8 cellular contexts compared by ENCODE assay signal in the genomic region with DNA sequence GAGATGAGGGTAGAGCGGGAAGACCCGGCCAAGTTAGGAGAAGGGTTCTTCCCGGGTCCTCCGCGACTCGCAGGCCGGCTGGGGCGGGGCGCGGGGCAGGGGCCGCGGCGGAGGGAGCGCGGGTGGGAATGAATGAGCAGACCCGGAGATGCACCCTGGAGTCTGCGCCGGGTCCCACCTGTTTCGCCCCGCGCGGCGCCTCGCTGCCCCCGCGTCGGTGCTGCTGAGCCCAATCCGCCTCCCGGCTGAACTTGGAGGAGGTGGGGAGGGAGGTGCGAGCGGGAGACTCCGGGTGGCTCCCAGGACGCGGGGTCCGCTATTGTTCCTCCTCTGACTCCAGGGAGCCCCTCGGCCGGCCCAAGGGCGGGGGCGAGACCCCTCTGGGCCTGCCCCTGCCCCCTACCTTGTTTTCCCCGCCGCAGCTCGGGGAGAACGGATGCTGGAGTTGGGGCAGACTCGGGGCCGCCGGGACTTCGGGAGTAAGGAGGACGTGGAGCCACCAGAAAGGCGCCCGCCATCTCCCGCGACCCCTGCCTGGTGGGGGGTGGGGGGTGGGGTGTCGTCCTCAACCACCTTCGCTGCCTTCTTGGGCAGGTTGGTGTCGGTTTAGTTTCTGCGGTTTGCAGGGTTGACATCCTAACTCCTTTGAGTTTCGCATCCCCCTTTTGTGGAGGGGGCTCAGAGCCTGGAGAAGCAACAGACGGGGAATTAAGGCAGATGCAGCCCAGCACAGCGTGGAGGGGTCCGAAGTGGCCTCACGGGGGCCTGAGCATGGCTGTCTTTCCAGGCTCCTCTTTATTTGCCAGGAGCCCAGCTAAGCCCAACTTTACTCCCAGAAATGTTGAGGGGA. TPM values are rescaled to one million over a fixed set of nuclear protein-coding genes. Genes with fewer than 3 reads are reported as not detected.
DNase-seq lines count a peak whose midpoint lies in the region; FAIRE-seq and TF ChIP-seq lines count a peak whose summit lies in the region.

No MANE protein-coding gene starts in this region.

- H3K4me2 ChIP-seq in KMS-11: peak overlapping the region; percentile 75
- peak overlapping the region; percentile 90 for H3K4me2 ChIP-seq in astrocyte (ENCODE audit: low read length)
- H3K4me2 ChIP-seq in smooth muscle cell: peak overlapping the region; percentile 91

- H3K4me1 ChIP-seq in KMS-11 (ENCODE audit: low read depth, poor library complexity, severe bottlenecking) (peaks cover 6% of the 10 kb centered on the region), astrocyte (ENCODE audit: insufficient read depth, low read length) (peaks cover 44% of the 10 kb centered on the region), iPS-18a (ENCODE audit: control insufficient read depth, low read depth, low read length) (peaks cover 26% of the 10 kb centered on the region), smooth muscle cell (ENCODE audit: low read depth) (peaks cover 20% of the 10 kb centered on the region)

- no peaks in the 10 kb centered on the region for H4K20me1 ChIP-seq in KMS-11 (ENCODE audit: insufficient read depth)
- peaks cover 5% of the 10 kb centered on the region for H4K20me1 ChIP-seq in astrocyte (ENCODE audit: insufficient read depth, low read length)
- peaks cover 42% of the 10 kb centered on the region for H4K20me1 ChIP-seq in smooth muscle cell (ENCODE audit: low read depth)

- H3K4me1 Mint-ChIP-seq in astrocyte (ENCODE audit: low read depth, unreplicated experiment): peaks cover 28% of the 10 kb centered on the region

- peak overlapping the region; percentile 94 for H2AFZ ChIP-seq in KMS-11 (ENCODE audit: low read depth)
- H2AFZ ChIP-seq in astrocyte (ENCODE audit: low read depth, low read length): no peak overlapping the region
- H2AFZ ChIP-seq in smooth muscle cell (ENCODE audit: low read depth): peak overlapping the region; percentile 19

- H3K4me3 ChIP-seq in GM08714 (ENCODE audit: low read length) (peak overlapping the region; percentile 68), KMS-11 (IDR thresholded peaks at IDR 0.05; ENCODE audit: insufficient read depth, low read depth, low read length) (no peak overlapping the region), astrocyte (ENCODE audit: insufficient read depth, low read depth, low read length) (peak overlapping the region; percentile 85), iPS-18a (ENCODE audit: low read length) (peak overlapping the region; percentile 75), smooth muscle cell (peak overlapping the region; percentile 95)

- H3K27me3 Mint-ChIP-seq in astrocyte (ENCODE audit: low read depth, unreplicated experiment): no peaks in the 10 kb centered on the region

- H3K36me3 ChIP-seq in KMS-11 (ENCODE audit: insufficient read depth): no peaks in the 10 kb centered on the region
- H3K36me3 ChIP-seq in astrocyte (ENCODE audit: insufficient read depth, low read length): peaks cover 5% of the 10 kb centered on the region
- peaks cover 3% of the 10 kb centered on the region for H3K36me3 ChIP-seq in iPS-18a (ENCODE audit: control insufficient read depth, low read depth, low read length)
- H3K36me3 ChIP-seq in smooth muscle cell (ENCODE audit: low read depth): no peaks in the 10 kb centered on the region

- H3K9me3 ChIP-seq in astrocyte (ENCODE audit: insufficient read depth, low read depth, low read length) (no peaks in the 10 kb centered on the region), iPS-18a (ENCODE audit: control insufficient read depth, low read depth, low read length) (no peaks in the 10 kb centered on the region), smooth muscle cell (replicated peaks; ENCODE audit: low read depth) (no peaks in the 10 kb centered on the region)

- no peak for TF ChIP-seq CTCF in KMS-11 (conservative IDR thresholded peaks at IDR 0.05; ENCODE audit: low read depth, low read length)
- TF ChIP-seq CTCF in astrocyte (IDR thresholded peaks at IDR 0.05; ENCODE audit: insufficient read depth, low read depth, low read length): no peak
- no peak for TF ChIP-seq CTCF in smooth muscle cell (IDR thresholded peaks at IDR 0.05; ENCODE audit: borderline replicate concordance, insufficient read depth, poor library complexity, severe bottlenecking)

- H3K9ac ChIP-seq in KMS-11: peak overlapping the region; percentile 66
- H3K9ac ChIP-seq in astrocyte (ENCODE audit: low read length): peak overlapping the region; percentile 100
- H3K9ac ChIP-seq in iPS-18a (ENCODE audit: low read length): peak overlapping the region; percentile 85
- H3K9ac ChIP-seq in smooth muscle cell (ENCODE audit: low read depth): peak overlapping the region; percentile 94

- no peaks in the 10 kb centered on the region for H3K9me3 Mint-ChIP-seq in astrocyte (ENCODE audit: unreplicated experiment)

- peaks cover 8% of the 10 kb centered on the region for H3K36me3 Mint-ChIP-seq in astrocyte (ENCODE audit: low read depth, unreplicated experiment)

- H3K27me3 ChIP-seq in KMS-11 (ENCODE audit: insufficient read depth, low read depth) (no peaks in the 10 kb centered on the region), astrocyte (ENCODE audit: insufficient read depth, low read length) (no peaks in the 10 kb centered on the region), iPS-18a (ENCODE audit: control insufficient read depth, insufficient read depth, low read length) (no peaks in the 10 kb centered on the region), smooth muscle cell (ENCODE audit: low read depth) (no peaks in the 10 kb centered on the region)

- H3F3A ChIP-seq in smooth muscle cell (ENCODE audit: low read depth): peaks cover 12% of the 10 kb centered on the region

- H3K79me2 ChIP-seq in KMS-11 (ENCODE audit: insufficient read depth, low read depth): no peaks in the 10 kb centered on the region
- peaks cover 54% of the 10 kb centered on the region for H3K79me2 ChIP-seq in astrocyte (ENCODE audit: insufficient read depth, low read length)
- peaks cover 54% of the 10 kb centered on the region for H3K79me2 ChIP-seq in smooth muscle cell (ENCODE audit: low read depth)

- H3K4me3 Mint-ChIP-seq in astrocyte (ENCODE audit: unreplicated experiment): peak overlapping the region; percentile 92

- no peak overlapping the region for H3K27ac ChIP-seq in KMS-11
- H3K27ac ChIP-seq in astrocyte (ENCODE audit: low read depth, low read length): peak overlapping the region; percentile 96
- peak overlapping the region; percentile 44 for H3K27ac ChIP-seq in iPS-18a (ENCODE audit: low read length)
- peak overlapping the region; percentile 93 for H3K27ac ChIP-seq in smooth muscle cell (ENCODE audit: low read depth)

- peak overlapping the region; percentile 96 for H3K27ac Mint-ChIP-seq in astrocyte (ENCODE audit: unreplicated experiment)

- FAIRE-seq in astrocyte (lab: Jason Lieb, UNC): no peak

- WGBS in smooth muscle cell (ENCODE audit: low lambda C conversion rate): 0% methylated on average over 31 of the region's 61 CpGs

- DNase-seq in astrocyte (ENCODE audit: low read depth) (no peak), smooth muscle cell (lab: John Stamatoyannopoulos, UW; ENCODE audit: unreplicated experiment) (peak; percentile 32), DMS153 (lab: John Stamatoyannopoulos, UW) (no peak), NCI-H1436 treated with DMSO at 0.1 percent for 48 hours (lab: John Stamatoyannopoulos, UW) (no peak), SIG-M5 treated with dmso at 0.1 percent for 504 hours (lab: John Stamatoyannopoulos, UW; ENCODE audit: unreplicated experiment) (no peak)

RNA-seq across cellular contexts. Expression of a gene that starts 0.8 kb away (rescaled TPM):
- total RNA-seq in astrocyte (307 and 315 TPM in 2 replicates), smooth muscle cell (209 and 211 TPM in 2 replicates)
- 111 and 113 TPM in 2 replicates for polyA plus RNA-seq in smooth muscle cell
